Comparison of ENCODE assay signal across 1 cellular context in genomic region chr9:98173181-98173580, GRCh38.
TF ChIP-seq lines count a peak whose summit lies in the region.

No MANE protein-coding gene starts in this region.

TF ChIP-seq in HepG2, 621 proteins besides CTCF, POLR2A, EP300 and RAD21:
- 0 out of 2 replicates have a peak, but pooled peaks have one; percentile 3 for TF ChIP-seq ZNF770 (CRISPR knock-in tag; IDR thresholded peaks at IDR 0.05)
- no peak for TF ChIP-seq AGO2 (optimal IDR thresholded peaks at IDR 0.05; ENCODE audit: low read depth, low read length)
